Comparison of ENCODE assay signal across 13 cellular contexts in the genomic region with DNA sequence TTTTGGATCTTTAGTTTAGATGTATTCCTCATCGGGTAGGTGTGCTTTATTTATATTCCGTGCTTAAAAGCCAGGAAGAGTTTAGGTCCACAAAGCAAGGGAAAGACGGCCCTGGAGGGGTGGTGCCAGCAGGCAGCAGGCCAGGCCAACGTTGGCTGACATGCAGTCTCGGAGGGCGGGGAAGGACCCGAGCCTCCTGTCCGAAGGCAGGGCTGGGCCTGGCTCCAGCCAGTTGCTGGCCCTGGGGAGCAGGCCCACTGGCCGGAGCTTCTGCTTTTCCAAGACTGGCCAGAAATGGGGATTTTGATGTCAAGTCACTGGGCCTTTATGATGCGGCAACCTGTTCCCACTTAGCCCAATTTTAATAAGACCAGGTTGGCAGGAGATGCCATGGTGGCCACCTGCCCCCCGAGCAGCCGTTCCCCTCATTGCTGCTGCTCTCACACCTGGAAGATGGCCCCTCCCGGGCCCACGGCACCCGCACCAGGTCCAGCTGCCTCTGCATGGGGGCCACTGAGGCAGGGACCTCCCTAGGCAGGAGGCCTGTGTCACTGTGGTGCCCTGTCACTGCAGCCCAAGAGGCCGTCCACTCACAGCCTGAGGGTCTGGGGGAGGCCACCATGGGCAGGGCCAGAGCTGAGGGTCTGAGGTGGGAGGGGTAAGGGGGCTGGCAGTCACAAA. TPM values are rescaled to one million over a fixed set of nuclear protein-coding genes. Genes with fewer than 3 reads are reported as not detected.
DNase-seq lines count a peak whose midpoint lies in the region; ATAC-seq, FAIRE-seq and TF ChIP-seq lines count a peak whose summit lies in the region.
"Had no signal": no experiment of that assay in that cellular context is flagged by ENCODE, and none has a peak within 500 bp of the region (broad histone marks: within the 10 kb centered on the region; RNA-seq: fewer than 3 reads in every experiment).

No MANE protein-coding gene starts in this region.

- peak overlapping the region; percentile 22 to 28 for H3K27ac ChIP-seq in kidney (ENCODE audit: low read depth in 2 of 2, low read length in 2 of 2)
- no peak overlapping the region for H3K27ac ChIP-seq in psoas muscle
- H3K27ac ChIP-seq in osteoblast (ENCODE audit: low read depth, low read length): no peak overlapping the region

- H3K27me3 ChIP-seq in psoas muscle (ENCODE audit: insufficient read depth in 3 of 3, low read length in 2 of 3): no peaks in the 10 kb centered on the region
- H3K27me3 ChIP-seq in osteoblast (ENCODE audit: insufficient read depth, low read length): no peaks in the 10 kb centered on the region

- no peaks in the 10 kb centered on the region for H3K9me3 ChIP-seq in kidney (ENCODE audit: control insufficient read depth in 1 of 2, low read length in 2 of 2)
- no peaks in the 10 kb centered on the region for H3K9me3 ChIP-seq in psoas muscle
- H3K9me3 ChIP-seq in osteoblast (ENCODE audit: low read depth, low read length): no peaks in the 10 kb centered on the region

- no peak overlapping the region for H3K27ac Mint-ChIP-seq in activated T-cell treated with anti-CD3 and anti-CD28 coated beads, Interleukin-2, amount 50 U/mL, for 72 hours

- no peak overlapping the region for H3K9ac ChIP-seq in kidney (ENCODE audit: low read length in 2 of 2)

- 24 to 27% (median 25%) methylated on average over 16 of the region's 16 CpGs for WGBS in psoas muscle, 3 donors

- peaks cover 0 to 5% of the 10 kb centered on the region in 2 donors for H3K36me3 Mint-ChIP-seq in activated T-cell treated with anti-CD3 and anti-CD28 coated beads, Interleukin-2, amount 50 U/mL, for 72 hours (ENCODE audit: insufficient read depth in 2 of 2)

- DNase-seq in GM03348 (ENCODE audit: low spot score) (peak; percentile 45), cerebellar cortex (ENCODE audit: low spot score) (peak; percentile 47), kidney (no peak), psoas muscle (peak; percentile 77 to 82), osteoblast (ENCODE audit: insufficient read length, low spot score, missing footprints) (no peak)
- DNase-seq in activated T-cell treated with anti-CD3 and anti-CD28 coated beads, Interleukin-2, amount 50 U/mL, for 72 hours: no peak
- no peak for DNase-seq in activated CD8-positive, alpha-beta memory T cell treated with anti-CD3 and anti-CD28 coated beads for 24 hours
- DNase-seq: amniotic stem cell; stimulated activated CD4-positive, alpha-beta T cell treated with anti-CD3 and anti-CD28 coated beads, Interleukin-12 subunit alpha, Interleukin-12 subunit beta, amount 100 ng/mL, for 4 hours; T1000 had no signal

- peaks cover 27% of the 10 kb centered on the region for H3K4me1 Mint-ChIP-seq in activated T-cell treated with anti-CD3 and anti-CD28 coated beads, Interleukin-2, amount 50 U/mL, for 72 hours (ENCODE audit: low read depth)

- H2AFZ ChIP-seq in osteoblast (ENCODE audit: low read length): no peak overlapping the region

- TF ChIP-seq CTCF in kidney (IDR thresholded peaks at IDR 0.05; ENCODE audit: borderline replicate concordance, extremely low read depth, insufficient read depth): no peak
- no peak for TF ChIP-seq CTCF in psoas muscle (IDR thresholded peaks at IDR 0.05)
- TF ChIP-seq CTCF in osteoblast (IDR thresholded peaks at IDR 0.05; ENCODE audit: extremely low read depth, low read depth, low read length): no peak

- H3K4me2 ChIP-seq in osteoblast (ENCODE audit: insufficient read depth, low read length): no peak overlapping the region

- no peak overlapping the region for H3K4me3 Mint-ChIP-seq in activated T-cell treated with anti-CD3 and anti-CD28 coated beads, Interleukin-2, amount 50 U/mL, for 72 hours

- no peak overlapping the region for H3K4me3 ChIP-seq in kidney (ENCODE audit: low read length in 2 of 2)
- H3K4me3 ChIP-seq in psoas muscle: no peak overlapping the region
- H3K4me3 ChIP-seq in osteoblast (ENCODE audit: insufficient read depth, low read length): no peak overlapping the region

- ATAC-seq in psoas muscle: peak; percentile 59 to 70 (median 61)
- no peak for ATAC-seq in activated T-cell treated with anti-CD3 and anti-CD28 coated beads, Interleukin-2, amount 50 U/mL, for 72 hours (replicated peaks in 1 of 2)
- no peak for ATAC-seq in GM18520 (IDR thresholded peaks at IDR 0.05; ENCODE audit: unreplicated experiment)
- ATAC-seq: Panc1 had no signal

- H3K27me3 Mint-ChIP-seq in activated T-cell treated with anti-CD3 and anti-CD28 coated beads, Interleukin-2, amount 50 U/mL, for 72 hours (ENCODE audit: low read depth): no peaks in the 10 kb centered on the region

- intact Hi-C loops in kidney (cut with DNase I): no loop called here
- intact Hi-C loops in psoas muscle (cut with DNase I): loop anchor here in 1 of 2 donors (5.0 kb wide), 1 partner anchor 1242 kb away; no protein-coding TSS in a partner anchor

- no peak for FAIRE-seq in kidney (lab: Jason Lieb, UNC)
- FAIRE-seq: GM18507 had no signal

- H3K79me2 ChIP-seq in osteoblast (ENCODE audit: insufficient read depth, low read length): peaks cover 50% of the 10 kb centered on the region

- H3K36me3 ChIP-seq in kidney (ENCODE audit: control insufficient read depth in 1 of 2, insufficient read depth in 2 of 2, low read length in 2 of 2) (no peaks in the 10 kb centered on the region), psoas muscle (ENCODE audit: insufficient read depth in 1 of 2, low read depth in 1 of 2) (no peaks in the 10 kb centered on the region), osteoblast (ENCODE audit: insufficient read depth, low read length) (peaks cover 15% of the 10 kb centered on the region)

- H3K9me3 Mint-ChIP-seq in activated T-cell treated with anti-CD3 and anti-CD28 coated beads, Interleukin-2, amount 50 U/mL, for 72 hours: no peaks in the 10 kb centered on the region

- H4K20me1 ChIP-seq in osteoblast (ENCODE audit: insufficient read depth, low read length): peaks cover 85% of the 10 kb centered on the region

- peaks cover 0 to 24% of the 10 kb centered on the region in 2 donors for H3K4me1 ChIP-seq in kidney (ENCODE audit: control insufficient read depth in 1 of 2, insufficient read depth in 1 of 2, low read depth in 1 of 2, low read length in 2 of 2)
- H3K4me1 ChIP-seq in psoas muscle: peaks cover 11% of the 10 kb centered on the region
- H3K4me1 ChIP-seq in osteoblast (ENCODE audit: insufficient read depth, low read length): no peaks in the 10 kb centered on the region

RNA-seq across cellular contexts. Expression of a gene that starts 23.2 kb away (rescaled TPM):
- 46.5 TPM for total RNA-seq in kidney
- 22.2 TPM for polyA plus RNA-seq in kidney (ENCODE audit: insufficient read depth, low read depth, low replicate concordance)
- 1 to 10 TPM; 4.7 to 6.2 (median 6.1) TPM for total RNA-seq in psoas muscle
- 1 to 10 TPM; 2.4 to 4.2 (median 3.4) TPM for polyA plus RNA-seq in psoas muscle
- 10 to 100 TPM; 31.3 to 37.7 TPM for total RNA-seq in activated T-cell treated with anti-CD3 and anti-CD28 coated beads, Interleukin-2, amount 50 U/mL, for 72 hours
- 11.6 and 15.6 TPM in 2 replicates for total RNA-seq in osteoblast

RNA-seq across cellular contexts. Expression of a gene that starts 55.3 kb away (rescaled TPM):
- 0.54 TPM for total RNA-seq in kidney
- polyA plus RNA-seq in kidney (ENCODE audit: insufficient read depth, low read depth, low replicate concordance): 0.09 TPM
- not detected for total RNA-seq in psoas muscle
- polyA plus RNA-seq in psoas muscle: under 1 TPM in 2 of 3 donors, not detected in 1; under 0.01 to 0.01 TPM
- not detected for total RNA-seq in activated T-cell treated with anti-CD3 and anti-CD28 coated beads, Interleukin-2, amount 50 U/mL, for 72 hours
- total RNA-seq in osteoblast: not detected in 2 replicates

Comparison
In these comparisons a context has a peak if more than half of its experiments do, and no peak if none do; other contexts are left out.
1. DNase-seq: peak in GM03348 (single experiment), cerebellar cortex (single experiment) and psoas muscle (2 of 2); none in kidney (single experiment), activated T-cell treated with anti-CD3 and anti-CD28 coated beads, Interleukin-2, amount 50 U/mL, for 72 hours (0 of 2), osteoblast (single experiment) and activated CD8-positive, alpha-beta memory T cell treated with anti-CD3 and anti-CD28 coated beads for 24 hours (single experiment).
2. H3K27ac ChIP-seq: peak in kidney (2 of 2); none in psoas muscle (single experiment) and osteoblast (single experiment).
3. ATAC-seq: peak in psoas muscle (4 of 4); none in activated T-cell treated with anti-CD3 and anti-CD28 coated beads, Interleukin-2, amount 50 U/mL, for 72 hours (0 of 2) and GM18520 (single experiment).